24 cellular contexts compared by ENCODE assay signal in the genomic region with DNA sequence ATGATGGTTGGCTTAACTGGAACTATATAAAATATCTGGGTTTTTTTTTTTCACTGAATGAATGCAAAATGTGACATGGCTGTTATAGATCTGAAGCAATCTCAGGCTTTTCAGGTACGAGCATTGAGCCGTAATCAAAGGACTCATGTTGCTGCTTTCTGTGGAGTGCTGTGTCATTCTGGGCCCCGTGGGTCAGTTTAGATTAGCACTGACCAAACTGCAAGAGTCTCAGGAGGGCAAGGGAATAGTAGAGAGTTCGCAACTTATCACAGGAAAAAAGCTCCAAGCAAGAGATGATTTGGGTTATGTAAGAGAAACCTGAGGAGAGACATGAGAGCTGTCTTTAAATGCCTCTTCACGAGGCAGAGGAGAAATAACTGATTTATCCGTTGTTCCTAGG.
"Had no signal": no experiment of that assay in that cellular context is flagged by ENCODE, and none has a peak within 500 bp of the region (broad histone marks: within the 10 kb centered on the region; RNA-seq: fewer than 3 reads in every experiment).

No MANE protein-coding gene starts in this region.

- H3K27me3 Mint-ChIP-seq: dendritic cell treated with granulocyte-macrophage colony-stimulating factor and Interleukin-4, amounts not matched to agents 40 ng/mL and 50 ng/mL, for 4 days; naive B cell; stimulated activated memory B cell treated with anti-CD40 and anti-IgM and Interleukin-4, amounts not matched to agents 10 μg/mL and 1 μg/mL and 100 μg/mL, for 72 hours; stimulated activated naive CD8-positive, alpha-beta T cell treated with anti-CD3 and anti-CD28 coated beads, Interleukin-15, Interleukin-2, amounts not matched to agents 100 ng/mL and 50 ng/mL, for 24 hours had no signal

- H2AFZ ChIP-seq: hepatocyte had no signal

- H3K4me2 ChIP-seq: hepatocyte had no signal

- H3K27me3 ChIP-seq: foreskin keratinocyte, hepatocyte, neutrophil, right lobe of liver, spleen, tibial artery, upper lobe of left lung, uterus had no signal

- H3K4me3 ChIP-seq: hepatocyte, lung, psoas muscle, right lobe of liver, spleen, tibial artery, upper lobe of left lung, uterus had no signal

- DNase-seq: foreskin keratinocyte; kidney; left cardiac atrium; left ventricle myocardium superior; mesenchymal stem cell; midbrain; naive B cell; psoas muscle; retina; right lobe of liver; spleen; stimulated activated CD4-positive, alpha-beta T cell treated with anti-CD3 and anti-CD28 coated beads, Interleukin-15, amount 100 ng/mL, for 24 hours; stimulated activated CD4-positive, alpha-beta T cell treated with anti-CD3 and anti-CD28 coated beads, Interleukin-1b, Interleukin-23, amount 100 ng/mL, for 48 hours; stimulated activated CD4-positive, alpha-beta T cell treated with anti-CD3 and anti-CD28 coated beads, Interleukin-4, amount 100 ng/mL, for 24 hours; tibial artery; uterus had no signal

- H3K36me3 ChIP-seq: uterus had no signal

- H3K4me3 Mint-ChIP-seq: dendritic cell treated with granulocyte-macrophage colony-stimulating factor and Interleukin-4, amounts not matched to agents 40 ng/mL and 50 ng/mL, for 4 days; naive B cell; nephron; stimulated activated memory B cell treated with anti-CD40 and anti-IgM and Interleukin-4, amounts not matched to agents 10 μg/mL and 1 μg/mL and 100 μg/mL, for 72 hours; stimulated activated naive CD8-positive, alpha-beta T cell treated with anti-CD3 and anti-CD28 coated beads, Interleukin-15, Interleukin-2, amounts not matched to agents 100 ng/mL and 50 ng/mL, for 24 hours had no signal

- H3K9me3 ChIP-seq: neutrophil, psoas muscle, right lobe of liver, spleen, tibial artery, upper lobe of left lung, uterus had no signal

- FAIRE-seq: kidney had no signal

- H3K27ac ChIP-seq: foreskin keratinocyte, hepatocyte, neutrophil, psoas muscle, right lobe of liver, spleen, tibial artery, upper lobe of left lung, uterus had no signal

- H3K27ac Mint-ChIP-seq: dendritic cell treated with granulocyte-macrophage colony-stimulating factor and Interleukin-4, amounts not matched to agents 40 ng/mL and 50 ng/mL, for 4 days; nephron; stimulated activated memory B cell treated with anti-CD40 and anti-IgM and Interleukin-4, amounts not matched to agents 10 μg/mL and 1 μg/mL and 100 μg/mL, for 72 hours; stimulated activated naive CD8-positive, alpha-beta T cell treated with anti-CD3 and anti-CD28 coated beads, Interleukin-15, Interleukin-2, amounts not matched to agents 100 ng/mL and 50 ng/mL, for 24 hours had no signal

- H3K4me1 Mint-ChIP-seq: nephron had no signal

- H3K9me3 Mint-ChIP-seq: dendritic cell treated with granulocyte-macrophage colony-stimulating factor and Interleukin-4, amounts not matched to agents 40 ng/mL and 50 ng/mL, for 4 days; naive B cell; nephron; stimulated activated memory B cell treated with anti-CD40 and anti-IgM and Interleukin-4, amounts not matched to agents 10 μg/mL and 1 μg/mL and 100 μg/mL, for 72 hours; stimulated activated naive CD8-positive, alpha-beta T cell treated with anti-CD3 and anti-CD28 coated beads, Interleukin-15, Interleukin-2, amounts not matched to agents 100 ng/mL and 50 ng/mL, for 24 hours had no signal

- ATAC-seq: foreskin keratinocyte; left cardiac atrium; left ventricle myocardium superior; right lobe of liver; stimulated activated memory B cell treated with anti-CD40 and anti-IgM and Interleukin-4, amounts not matched to agents 10 μg/mL and 1 μg/mL and 100 μg/mL, for 72 hours had no signal

- H3K4me1 ChIP-seq: foreskin keratinocyte, right lobe of liver, uterus had no signal
